Comparison of ENCODE assay signal across 8 cellular contexts in the genomic region with DNA sequence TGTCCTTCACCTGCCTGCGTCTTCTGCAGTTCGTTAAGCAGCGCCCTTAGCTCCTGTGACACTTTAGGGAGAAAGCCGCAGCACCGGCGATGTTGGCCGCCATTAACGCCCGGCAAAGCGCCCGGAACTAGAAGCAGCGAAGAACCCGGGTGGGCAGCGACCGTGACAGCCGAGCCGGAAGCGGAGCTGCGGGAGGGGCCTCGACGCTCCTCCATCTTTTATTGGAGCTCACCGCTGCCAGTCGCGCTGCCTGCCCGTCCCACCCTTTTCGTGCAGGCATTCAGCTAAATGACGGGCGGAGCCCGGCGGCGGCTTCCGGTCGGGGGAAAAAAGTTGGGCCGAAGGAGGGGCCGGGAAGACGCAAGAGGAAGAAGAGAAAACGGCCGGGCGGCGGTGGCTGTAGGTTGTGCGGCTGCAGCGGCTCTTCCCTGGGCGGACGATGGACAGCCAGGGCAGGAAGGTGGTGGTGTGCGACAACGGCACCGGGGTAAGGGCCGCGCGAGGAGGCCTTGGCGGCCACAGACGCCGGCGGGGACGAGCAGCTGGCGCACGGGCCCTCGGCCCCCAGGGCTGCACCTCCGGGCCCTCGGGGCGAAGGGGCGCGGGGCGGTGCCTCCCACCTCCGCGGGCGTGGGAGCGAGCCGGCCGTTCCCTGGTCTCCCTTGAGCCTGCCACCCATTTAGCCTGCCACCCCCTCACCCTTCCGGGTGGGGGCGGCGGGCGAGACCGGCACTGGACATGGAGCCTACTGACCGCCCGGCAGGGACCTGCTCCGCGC. TPM values are rescaled to one million over a fixed set of nuclear protein-coding genes. Genes with fewer than 3 reads are reported as not detected.
DNase-seq lines count a peak whose midpoint lies in the region; ATAC-seq and TF ChIP-seq lines count a peak whose summit lies in the region.

A gene (plus strand): TSS at position 361 of the 778 bp plus-strand sequence. CDS start 79 bp downstream, at position 440.

- intact Hi-C loops in colonic mucosa (cut with DNase I): no loop called here

- peak within 1 kb of the TSS; percentile 93 to 97 for H3K9ac ChIP-seq in colonic mucosa (ENCODE audit: low read depth in 2 of 2, low read length in 2 of 2)

- H3K36me3 ChIP-seq in BE2C (no peaks in the 10 kb centered on the region), colonic mucosa (no peaks in the 10 kb centered on the region)

- TF ChIP-seq CTCF in BE2C (IDR thresholded peaks at IDR 0.05; ENCODE audit: low read depth, low read length) (no peak), colonic mucosa (IDR thresholded peaks at IDR 0.05) (no peak)

- peak within 1 kb of the TSS; percentile 91 for H3K4me3 ChIP-seq in BE2C (ENCODE audit: low read depth, low read length)
- H3K4me3 ChIP-seq in colonic mucosa: peak within 1 kb of the TSS; percentile 69

- DNase-seq in BE2C (peak; percentile 90), GM19240 (ENCODE audit: insufficient read length, low spot score) (peak; percentile 41), NCI-H526 (lab: John Stamatoyannopoulos, UW) (peak; percentile 88 to 98), colonic mucosa (peak; percentile 97)
- peak; percentile 97 for DNase-seq in activated CD4-positive, alpha-beta T cell treated with anti-CD3 and anti-CD28 coated beads for 48 hours
- peak; percentile 88 to 89 for DNase-seq in stimulated activated CD4-positive, alpha-beta T cell treated with anti-CD3 and anti-CD28 coated beads, Interleukin-1b, Interleukin-23, amount 100 ng/mL, for 4 hours (ENCODE audit: low read depth in 2 of 2)

- ATAC-seq in HG03460 (IDR thresholded peaks at IDR 0.05; ENCODE audit: unreplicated experiment): peak; percentile 91

- no peaks in the 10 kb centered on the region; the same call in 1 of the 2 replicates for H3K4me1 ChIP-seq in BE2C
- no peaks in the 10 kb centered on the region for H3K4me1 ChIP-seq in colonic mucosa

- H3K27ac ChIP-seq in colonic mucosa (peak within 1 kb of the TSS; percentile 95), layer of hippocampus (ENCODE audit: low read depth, low read length) (peak within 1 kb of the TSS; percentile 89)

- H3K27me3 ChIP-seq in BE2C: no peaks in the 10 kb centered on the region
- no peaks in the 10 kb centered on the region for H3K27me3 ChIP-seq in colonic mucosa
- H3K27me3 ChIP-seq in layer of hippocampus (ENCODE audit: control insufficient read depth, insufficient read depth, low read length): no peaks in the 10 kb centered on the region

- H3K9me3 ChIP-seq in BE2C: no peaks in the 10 kb centered on the region
- no peaks in the 10 kb centered on the region for H3K9me3 ChIP-seq in colonic mucosa

RNA-seq across cellular contexts. Expression of the gene that starts here (rescaled TPM):
- polyA plus RNA-seq in BE2C (2012; ENCODE audit: insufficient read depth, insufficient read length, low read depth): 101 TPM
- total RNA-seq in colonic mucosa: 100 to 1,000 TPM; 314 to 406 TPM

Comparison
In these comparisons a context has a peak if more than half of its experiments do, and no peak if none do; other contexts are left out.
1. Peak in every context shown above with its lines: DNase-seq, ATAC-seq, H3K4me3 ChIP-seq and H3K27ac ChIP-seq.
2. DNase-seq: peak in every context shown above with its lines; median percentile 97 in activated CD4-positive, alpha-beta T cell treated with anti-CD3 and anti-CD28 coated beads for 48 hours; 97 in colonic mucosa; 93 in NCI-H526; 90 in BE2C; 88 in stimulated activated CD4-positive, alpha-beta T cell treated with anti-CD3 and anti-CD28 coated beads, Interleukin-1b, Interleukin-23, amount 100 ng/mL, for 4 hours; 41 in GM19240.